24 cellular contexts compared by ENCODE assay signal in the genomic region with DNA sequence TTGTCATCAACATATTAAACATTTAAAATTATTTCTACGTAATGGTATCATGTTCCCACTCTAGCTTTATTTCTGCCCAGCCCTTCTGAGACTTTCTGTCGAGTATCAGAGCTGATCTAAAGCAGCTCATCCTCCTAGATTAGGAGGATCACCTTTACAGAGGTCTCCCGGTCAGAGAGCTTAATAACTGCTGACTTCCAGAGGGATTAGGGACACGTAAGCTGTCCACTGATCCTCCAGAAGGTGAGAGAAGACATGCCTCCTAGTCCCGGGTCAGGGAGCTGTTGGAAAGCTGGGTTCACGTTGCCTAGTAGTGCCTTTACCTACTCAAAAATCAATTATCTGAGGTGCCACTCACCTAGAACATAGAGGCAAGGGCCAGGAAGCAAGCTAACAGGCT. TPM values are rescaled to one million over a fixed set of nuclear protein-coding genes. Genes with fewer than 3 reads are reported as not detected.
DNase-seq lines count a peak whose midpoint lies in the region; ATAC-seq, FAIRE-seq and TF ChIP-seq lines count a peak whose summit lies in the region.
"Had no signal": no experiment of that assay in that cellular context is flagged by ENCODE, and none has a peak within 500 bp of the region (broad histone marks: within the 10 kb centered on the region; RNA-seq: fewer than 3 reads in every experiment).

No MANE protein-coding gene starts in this region.

- no peaks in the 10 kb centered on the region for H3K27me3 Mint-ChIP-seq in activated T-cell treated with anti-CD3 and anti-CD28 coated beads, Interleukin-2, amount 50 U/mL, for 24 hours

- TF ChIP-seq CTCF in D721Med (IDR thresholded peaks at IDR 0.05; ENCODE audit: insufficient read depth, missing control alignments) (no peak), VCaP (conservative IDR thresholded peaks at IDR 0.05) (no peak), spleen (IDR thresholded peaks at IDR 0.05 in 8 of 11, conservative IDR thresholded peaks at IDR 0.05 in 3 of 11) (no peak)

- H3K27ac ChIP-seq in VCaP (peak overlapping the region; percentile 16; the same call in 1 of the 2 replicates), spleen (no peak overlapping the region)
- H3K27ac ChIP-seq: 22Rv1; BLaER1 treated with 17β-estradiol and CSF1 and Interleukin-3, amounts not matched to agents 10 nM and 100 nM; KMS-11 had no signal

- 92 to 95% (median 93%) methylated on average over 6 of the region's 6 CpGs for WGBS in spleen, 5 donors

- no peaks in the 10 kb centered on the region for H3K9me3 ChIP-seq in spleen
- H3K9me3 ChIP-seq: BLaER1 treated with 17β-estradiol and CSF1 and Interleukin-3, amounts not matched to agents 10 nM and 100 nM had no signal

- no peak for ATAC-seq in HG02885 (IDR thresholded peaks at IDR 0.05; ENCODE audit: poor library complexity, unreplicated experiment)
- ATAC-seq: CD8-positive, alpha-beta T cell; HCT116 had no signal

- DNase-seq in activated T-cell treated with anti-CD3 and anti-CD28 coated beads, Interleukin-2, amount 50 U/mL, for 24 hours = no peak
- DNase-seq in activated T-cell treated with anti-CD3 and anti-CD28 coated beads, Interleukin-2, amount 50 U/mL, for 1 hour = no peak
- DNase-seq in D721Med (ENCODE audit: insufficient read length, low spot score) (peak; percentile 57), spleen (peak; percentile 11), NCI-H1436 (lab: John Stamatoyannopoulos, UW) (no peak), kidney tubule cell (ENCODE audit: low spot score) (no peak)
- DNase-seq: ACHN; CD8-positive, alpha-beta T cell; DMS153; GOT3; IMR-90; NCI-H1092 treated with DMSO at 0.1 percent for 48 hours; NCI-H146; NCI-H2029; NCI-H2227 treated with DMSO at 0.1 percent for 48 hours; NCI-H524 treated with DMSO at 0.1 percent for 48 hours; SHP77 had no signal

- peaks cover 0 to 100% (median 80%) of the 10 kb centered on the region in 6 donors for H3K36me3 ChIP-seq in spleen

- no peaks in the 10 kb centered on the region for H3K27me3 ChIP-seq in spleen (replicated peaks in 1 of 7)
- H3K27me3 ChIP-seq: BLaER1 treated with 17β-estradiol and CSF1 and Interleukin-3, amounts not matched to agents 10 nM and 100 nM had no signal

- H3K4me3 Mint-ChIP-seq in activated T-cell treated with anti-CD3 and anti-CD28 coated beads, Interleukin-2, amount 50 U/mL, for 24 hours = no peak overlapping the region
- H3K4me3 Mint-ChIP-seq: CD8-positive, alpha-beta T cell had no signal

- H3K4me1 ChIP-seq in spleen = peaks cover 0 to 12% (median 0%) of the 10 kb centered on the region in 6 donors
- H3K4me1 ChIP-seq: BLaER1 treated with 17β-estradiol and CSF1 and Interleukin-3, amounts not matched to agents 10 nM and 100 nM had no signal

- H3K4me3 ChIP-seq in spleen = no peak overlapping the region
- H3K4me3 ChIP-seq: BLaER1 treated with 17β-estradiol and CSF1 and Interleukin-3, amounts not matched to agents 10 nM and 100 nM had no signal

- peaks cover 76% of the 10 kb centered on the region for H3K36me3 Mint-ChIP-seq in activated T-cell treated with anti-CD3 and anti-CD28 coated beads, Interleukin-2, amount 50 U/mL, for 24 hours (ENCODE audit: low read depth)

- peak overlapping the region; percentile 71 for H3K27ac Mint-ChIP-seq in activated T-cell treated with anti-CD3 and anti-CD28 coated beads, Interleukin-2, amount 50 U/mL, for 24 hours
- H3K27ac Mint-ChIP-seq: CD8-positive, alpha-beta T cell had no signal

- no peaks in the 10 kb centered on the region for H3K9me3 Mint-ChIP-seq in activated T-cell treated with anti-CD3 and anti-CD28 coated beads, Interleukin-2, amount 50 U/mL, for 24 hours
- H3K9me3 Mint-ChIP-seq: CD8-positive, alpha-beta T cell had no signal

- no peak for FAIRE-seq in D721Med (lab: Jason Lieb, UNC)
- FAIRE-seq: GM18507 had no signal

- H3K4me1 Mint-ChIP-seq in activated T-cell treated with anti-CD3 and anti-CD28 coated beads, Interleukin-2, amount 50 U/mL, for 24 hours (ENCODE audit: low read depth) = peaks cover 10% of the 10 kb centered on the region

- no peak for TF ChIP-seq POLR2A in spleen (IDR thresholded peaks at IDR 0.05)

- intact Hi-C loops in spleen (cut with DNase I; ENCODE audit: low total_unique reads) = loop anchor here (10.0 kb wide), 1 partner anchor 75 kb away; no protein-coding TSS in a partner anchor

RNA-seq across cellular contexts. Expression of gene NADK, which starts 31.2 kb away (rescaled TPM):
- 100 to 1,000 TPM; 155 to 271 (median 207) TPM for total RNA-seq in spleen
- 100 to 1,000 TPM in 1 of 3 donors, 10 to 100 TPM in 2; 62.6 to 155 (median 83.8) TPM for polyA plus RNA-seq in spleen

Comparison
In these comparisons a context has a peak if more than half of its experiments do, and no peak if none do; other contexts are left out.
1. DNase-seq: peak in D721Med (single experiment) and spleen (single experiment); none in activated T-cell treated with anti-CD3 and anti-CD28 coated beads, Interleukin-2, amount 50 U/mL, for 24 hours (single experiment), activated T-cell treated with anti-CD3 and anti-CD28 coated beads, Interleukin-2, amount 50 U/mL, for 1 hour (single experiment), NCI-H1436 (single experiment) and kidney tubule cell (single experiment).